Comparison of ENCODE assay signal across 10 cellular contexts in the genomic region with DNA sequence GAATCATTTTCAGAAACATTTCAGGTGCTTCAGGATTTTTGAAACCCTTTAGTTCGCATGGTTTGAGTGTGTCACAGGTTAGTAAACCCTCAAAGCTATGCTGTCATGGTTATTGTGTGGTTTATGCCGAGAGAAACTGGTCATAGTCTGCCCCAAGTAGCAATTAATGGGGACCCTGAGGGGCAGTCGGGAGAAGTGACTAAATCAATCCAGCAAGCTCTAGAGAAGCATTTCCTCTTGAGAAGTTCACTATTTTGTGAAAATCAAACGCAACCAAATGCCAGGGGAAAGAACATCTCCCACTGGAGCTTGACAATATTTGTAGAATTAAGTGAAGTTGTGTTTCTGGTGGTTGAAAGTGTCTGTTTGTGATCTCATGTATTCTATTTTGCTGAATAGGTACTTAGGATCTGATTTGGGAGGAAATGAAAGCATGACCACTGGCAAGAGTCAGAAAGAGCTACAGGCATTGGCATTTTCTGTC.
DNase-seq lines count a peak whose midpoint lies in the region; ATAC-seq and TF ChIP-seq lines count a peak whose summit lies in the region.
"Had no signal": no experiment of that assay in that cellular context is flagged by ENCODE, and none has a peak within 500 bp of the region (broad histone marks: within the 10 kb centered on the region; RNA-seq: fewer than 3 reads in every experiment).

No MANE protein-coding gene starts in this region.

- H3K4me2 ChIP-seq in mammary epithelial cell (ENCODE audit: insufficient read depth, low read depth, low read length), result no peak overlapping the region
- H3K4me2 ChIP-seq in MM.1S (ENCODE audit: low read depth, low read length), result peak overlapping the region; percentile 78

- H3K9me3 ChIP-seq in mammary epithelial cell (replicated peaks; ENCODE audit: insufficient read depth, low read length) (no peaks in the 10 kb centered on the region), MM.1S (replicated peaks; ENCODE audit: insufficient read depth, low read length) (no peaks in the 10 kb centered on the region), upper lobe of left lung (no peaks in the 10 kb centered on the region), mucosa of descending colon (no peaks in the 10 kb centered on the region), prostate gland (no peaks in the 10 kb centered on the region)
- H3K9me3 ChIP-seq: right atrium auricular region had no signal

- H3K36me3 ChIP-seq in mammary epithelial cell (ENCODE audit: insufficient read depth, low read length) (no peaks in the 10 kb centered on the region), MM.1S (replicated peaks; ENCODE audit: insufficient read depth, low read length) (no peaks in the 10 kb centered on the region), upper lobe of left lung (no peaks in the 10 kb centered on the region), mucosa of descending colon (ENCODE audit: low read depth) (no peaks in the 10 kb centered on the region), prostate gland (no peaks in the 10 kb centered on the region)
- H3K36me3 ChIP-seq: right atrium auricular region had no signal

- in situ Hi-C loops in mammary epithelial cell (cut with MboI; ENCODE audit: low sequenced_read_pairs in 2 of 2), result no loop called here

- CTCF ChIA-PET in mammary epithelial cell (lab: Charles Lee; ENCODE audit: low non-redundant PET), result no interaction called here
- CTCF ChIA-PET in MCF 10A (lab: Yijun Ruan, JAX), result interaction anchor here (0.7 to 1.5 kb wide), 2 partner anchors 101 to 138 kb away, joined by 3 to 4 read pairs; no protein-coding TSS in a partner anchor

- H3K4me1 Mint-ChIP-seq in MCF 10A (ENCODE audit: insufficient read depth, unreplicated experiment), result peaks cover 45% of the 10 kb centered on the region

- H3K27ac Mint-ChIP-seq in MCF 10A (ENCODE audit: low read depth, unreplicated experiment), result no peak overlapping the region

- H3F3A ChIP-seq in MM.1S (ENCODE audit: insufficient read depth, low read length), result peaks cover 41% of the 10 kb centered on the region

- H3K9ac ChIP-seq in mammary epithelial cell (ENCODE audit: insufficient read depth, low read length) (no peak overlapping the region), MM.1S (ENCODE audit: low read length) (peak overlapping the region; percentile 57)

- dilution Hi-C loops in mammary epithelial cell (cut with HindIII; ENCODE audit: low sequenced_read_pairs), result no loop called here

- H3K4me1 ChIP-seq in mammary epithelial cell (ENCODE audit: insufficient read depth, low read length) (peaks cover 32% of the 10 kb centered on the region), MM.1S (ENCODE audit: low read length) (peaks cover 52% of the 10 kb centered on the region), upper lobe of left lung (peaks cover 7 to 18% (median 13%) of the 10 kb centered on the region in 4 donors), mucosa of descending colon (ENCODE audit: low read depth) (peaks cover 3% of the 10 kb centered on the region), prostate gland (replicated peaks) (no peaks in the 10 kb centered on the region)

- intact Hi-C loops in mammary epithelial cell (cut with micrococcal nuclease) (no loop called here), MCF 10A (cut with micrococcal nuclease) (loop anchor here (10.0 kb wide), 1 partner anchor 59 kb away; the partner anchor contains the start of gene BACH1), mucosa of descending colon (cut with DNase I, micrococcal nuclease) (no loop called here), prostate gland (cut with DNase I) (no loop called here)

- H3K27me3 ChIP-seq in mammary epithelial cell (ENCODE audit: insufficient read depth, low read length) (no peaks in the 10 kb centered on the region), MM.1S (replicated peaks; ENCODE audit: insufficient read depth, low read length) (no peaks in the 10 kb centered on the region), upper lobe of left lung (no peaks in the 10 kb centered on the region), prostate gland (replicated peaks; ENCODE audit: insufficient read depth) (no peaks in the 10 kb centered on the region)
- H3K27me3 ChIP-seq: right atrium auricular region had no signal

- H3K79me2 ChIP-seq in mammary epithelial cell (ENCODE audit: insufficient read depth, low read length) (no peaks in the 10 kb centered on the region), MM.1S (ENCODE audit: low read length) (no peaks in the 10 kb centered on the region)

- TF ChIP-seq EP300 in upper lobe of left lung (IDR thresholded peaks at IDR 0.05), result no peak

- H3K9me3 Mint-ChIP-seq in MCF 10A (ENCODE audit: unreplicated experiment), result no peaks in the 10 kb centered on the region

- H3K27me3 Mint-ChIP-seq in MCF 10A (ENCODE audit: insufficient read depth, unreplicated experiment), result no peaks in the 10 kb centered on the region

- H3K4me3 Mint-ChIP-seq in MCF 10A (ENCODE audit: unreplicated experiment), result no peak overlapping the region

- H3K27ac ChIP-seq in mammary epithelial cell (ENCODE audit: insufficient read depth, low read depth, low read length) (no peak overlapping the region), MM.1S (ENCODE audit: low read length) (peak overlapping the region; percentile 89), upper lobe of left lung (peak overlapping the region in 3 of 4 donors; percentile 1 to 41 (median 32)), prostate gland (no peak overlapping the region)
- H3K27ac ChIP-seq: right atrium auricular region had no signal

- POLR2A ChIA-PET in MCF 10A (lab: Yijun Ruan, JAX), result interaction anchor here (0.8 to 8.2 kb wide), 5 partner anchors 12 to 64 kb away, joined by 3 to 115 read pairs (median 8); partner anchors contain the start of gene BACH1

- no peaks in the 10 kb centered on the region for H3K9me2 ChIP-seq in MM.1S (replicated peaks; ENCODE audit: insufficient read depth, low read length)

- H3K4me3 ChIP-seq in mammary epithelial cell (replicated peaks in 1 of 3; ENCODE audit: insufficient read depth in 1 of 3, low read depth in 2 of 3, low read length in 3 of 3), result no peak overlapping the region
- peak overlapping the region; percentile 33 for H3K4me3 ChIP-seq in MM.1S (ENCODE audit: low read length)
- no peak overlapping the region for H3K4me3 ChIP-seq in upper lobe of left lung
- H3K4me3 ChIP-seq in mucosa of descending colon, result no peak overlapping the region
- no peak overlapping the region for H3K4me3 ChIP-seq in prostate gland
- H3K4me3 ChIP-seq: right atrium auricular region had no signal

- no peaks in the 10 kb centered on the region for H3K36me3 Mint-ChIP-seq in MCF 10A (ENCODE audit: insufficient read depth, unreplicated experiment)

- TF ChIP-seq POLR2A in upper lobe of left lung (IDR thresholded peaks at IDR 0.05) (no peak), prostate gland (IDR thresholded peaks at IDR 0.05) (no peak)

- H4K20me1 ChIP-seq in mammary epithelial cell (ENCODE audit: insufficient read depth, low read length), result no peaks in the 10 kb centered on the region
- H4K20me1 ChIP-seq in MM.1S (ENCODE audit: insufficient read depth, low read length), result no peaks in the 10 kb centered on the region

- H2AFZ ChIP-seq in mammary epithelial cell (ENCODE audit: low read depth, low read length), result peak overlapping the region; percentile 43
- peak overlapping the region; percentile 45 for H2AFZ ChIP-seq in MM.1S (ENCODE audit: low read length)

- no peak for DNase-seq in mammary epithelial cell
- no peak for DNase-seq in MCF 10A (ENCODE audit: unreplicated experiment)
- peak; percentile 70 for DNase-seq in MM.1S
- DNase-seq in upper lobe of left lung, result no peak
- DNase-seq in DMS153 (lab: John Stamatoyannopoulos, UW), result no peak
- no peak for DNase-seq in mucosa of descending colon
- no peak for DNase-seq in prostate gland (ENCODE audit: low spot score)
- DNase-seq: NCI-H1105 had no signal

- TF ChIP-seq CTCF in mammary epithelial cell (conservative IDR thresholded peaks at IDR 0.05 in 1 of 2, IDR thresholded peaks at IDR 0.05 in 1 of 2; ENCODE audit: extremely low read depth in 1 of 2, insufficient read depth in 1 of 2, low read depth in 1 of 2, low read length in 2 of 2) (no peak), MCF 10A (IDR thresholded peaks at IDR 0.05; ENCODE audit: unreplicated experiment) (no peak), MM.1S (IDR thresholded peaks at IDR 0.05; ENCODE audit: low read length) (no peak), upper lobe of left lung (IDR thresholded peaks at IDR 0.05) (no peak), mucosa of descending colon (IDR thresholded peaks at IDR 0.05) (no peak), prostate gland (IDR thresholded peaks at IDR 0.05) (no peak)

- ATAC-seq in HG02852 (IDR thresholded peaks at IDR 0.05; ENCODE audit: unreplicated experiment) (peak; percentile 42), upper lobe of left lung (ENCODE audit: low FRiP score in 2 of 2) (no peak), mucosa of descending colon (no peak)

- BruUV-seq in mammary epithelial cell (replicated peaks; lab: Mats Ljungman, UMichigan) (no TSS peak), MCF 10A (replicated peaks; lab: Mats Ljungman, UMichigan) (no TSS peak)

- WGBS in mammary epithelial cell (ENCODE audit: low coverage, missing lambda C conversion rate), result 71% methylated on average over 4 of the region's 4 CpGs
- WGBS in upper lobe of left lung, 2 donors, result 53 to 60% methylated on average over 4 of the region's 4 CpGs
- WGBS in prostate gland, result 79% methylated on average over 4 of the region's 4 CpGs

Comparison
In these comparisons a context has a peak if more than half of its experiments do, and no peak if none do; other contexts are left out.
1. H3K27ac ChIP-seq: peak in MM.1S (single experiment) and upper lobe of left lung (3 of 4); none in mammary epithelial cell (single experiment) and prostate gland (0 of 2).